In genomic region chr12:4320859-4321701, GRCh38 we compare ENCODE assay signal across 8 cellular contexts. TPM values are rescaled to one million over a fixed set of nuclear protein-coding genes. Genes with fewer than 3 reads are reported as not detected.
DNase-seq lines count a peak whose midpoint lies in the region; ATAC-seq and TF ChIP-seq lines count a peak whose summit lies in the region.

Gene TIGAR (plus strand): TSS chr12:4321213. CDS start chr12:4321272, 59 bp downstream.

- peak within 1 kb of the TSS; percentile 98 for H3K4me3 Mint-ChIP-seq in dendritic cell treated with granulocyte-macrophage colony-stimulating factor and Interleukin-4, amounts not matched to agents 40 ng/mL and 50 ng/mL, for 4 days

- H3K4me3 ChIP-seq in left lung = peak within 1 kb of the TSS; percentile 92 to 97

- peaks cover 21% of the 10 kb centered on the region for H3K36me3 Mint-ChIP-seq in dendritic cell treated with granulocyte-macrophage colony-stimulating factor and Interleukin-4, amounts not matched to agents 40 ng/mL and 50 ng/mL, for 4 days (ENCODE audit: low read depth)

- TF ChIP-seq CTCF in C4-2B (conservative IDR thresholded peaks at IDR 0.05) (no peak), left lung (IDR thresholded peaks at IDR 0.05) (no peak)

- DNase-seq in NCI-H748 (lab: John Stamatoyannopoulos, UW; ENCODE audit: unreplicated experiment) (peak; percentile 95), left lung (peak; percentile 92 to 99)
- peak; percentile 71 to 81 for DNase-seq in activated CD4-positive, alpha-beta T cell treated with anti-CD3 and anti-CD28 coated beads, Interleukin-2, amount 50 U/mL, for 24 hours (ENCODE audit: low read depth in 1 of 2, low spot score in 1 of 2)
- DNase-seq in stimulated activated CD4-positive, alpha-beta T cell treated with anti-CD3 and anti-CD28 coated beads, Interleukin-2, amount 100 ng/mL, for 4 hours (ENCODE audit: low read depth) = peak; percentile 84

- H3K27ac ChIP-seq in C4-2B (peak within 1 kb of the TSS; percentile 79), left lung (peak within 1 kb of the TSS; percentile 89 to 90)

- intact Hi-C loops in dendritic cell treated with granulocyte-macrophage colony-stimulating factor and Interleukin-4, amounts not matched to agents 40 ng/mL and 50 ng/mL, for 4 days (cut with micrococcal nuclease) = loop anchor here (5.0 kb wide), 4 partner anchors 34 to 449 kb away; partner anchors contain the start of genes PARP11 and RAD51AP1
- intact Hi-C loops in left lung (cut with DNase I) = no loop called here

- no peaks in the 10 kb centered on the region for H3K9me3 ChIP-seq in left lung

- H3K27ac Mint-ChIP-seq in dendritic cell treated with granulocyte-macrophage colony-stimulating factor and Interleukin-4, amounts not matched to agents 40 ng/mL and 50 ng/mL, for 4 days = peak within 1 kb of the TSS; percentile 98

- peaks cover 0 to 14% of the 10 kb centered on the region in 2 donors for H3K36me3 ChIP-seq in left lung

- no peaks in the 10 kb centered on the region for H3K27me3 ChIP-seq in left lung

- peaks cover 38% of the 10 kb centered on the region for H3K4me1 Mint-ChIP-seq in dendritic cell treated with granulocyte-macrophage colony-stimulating factor and Interleukin-4, amounts not matched to agents 40 ng/mL and 50 ng/mL, for 4 days (ENCODE audit: low read depth)

- peak; percentile 94 for ATAC-seq in GM19395 (IDR thresholded peaks at IDR 0.05; ENCODE audit: unreplicated experiment)
- ATAC-seq in HG03558 (IDR thresholded peaks at IDR 0.05; ENCODE audit: extremely low read depth, unreplicated experiment) = peak; percentile 95
- ATAC-seq in left lung = peak; percentile 100

- H3K27me3 Mint-ChIP-seq in dendritic cell treated with granulocyte-macrophage colony-stimulating factor and Interleukin-4, amounts not matched to agents 40 ng/mL and 50 ng/mL, for 4 days = peaks cover 4% of the 10 kb centered on the region

- peaks cover 0 to 28% of the 10 kb centered on the region in 2 donors for H3K4me1 ChIP-seq in left lung

- H3K9me3 Mint-ChIP-seq in dendritic cell treated with granulocyte-macrophage colony-stimulating factor and Interleukin-4, amounts not matched to agents 40 ng/mL and 50 ng/mL, for 4 days = no peaks in the 10 kb centered on the region

RNA-seq across cellular contexts. Expression of gene TIGAR, which starts in this region (rescaled TPM):
- total RNA-seq in left lung = 10 to 100 TPM; 19.8 to 21.4 TPM

Comparison
In these comparisons a context has a peak if more than half of its experiments do, and no peak if none do; other contexts are left out.
1. Peak in every context shown above with its lines: DNase-seq, ATAC-seq, H3K4me3 ChIP-seq and H3K27ac ChIP-seq.